Comparison of ENCODE assay signal across 1 cellular context in genomic region chr6:16262773-16263172, GRCh38.
A peak's percentile ranks its signal among the peaks of the same experiment; 100 is the strongest.
TF ChIP-seq lines count a peak whose summit lies in the region.

No MANE protein-coding gene starts in this region.

TF ChIP-seq in K562, 482 proteins besides CTCF, POLR2A, EP300 and RAD21 (continued from another document):
- TF ChIP-seq, protein P1, sequence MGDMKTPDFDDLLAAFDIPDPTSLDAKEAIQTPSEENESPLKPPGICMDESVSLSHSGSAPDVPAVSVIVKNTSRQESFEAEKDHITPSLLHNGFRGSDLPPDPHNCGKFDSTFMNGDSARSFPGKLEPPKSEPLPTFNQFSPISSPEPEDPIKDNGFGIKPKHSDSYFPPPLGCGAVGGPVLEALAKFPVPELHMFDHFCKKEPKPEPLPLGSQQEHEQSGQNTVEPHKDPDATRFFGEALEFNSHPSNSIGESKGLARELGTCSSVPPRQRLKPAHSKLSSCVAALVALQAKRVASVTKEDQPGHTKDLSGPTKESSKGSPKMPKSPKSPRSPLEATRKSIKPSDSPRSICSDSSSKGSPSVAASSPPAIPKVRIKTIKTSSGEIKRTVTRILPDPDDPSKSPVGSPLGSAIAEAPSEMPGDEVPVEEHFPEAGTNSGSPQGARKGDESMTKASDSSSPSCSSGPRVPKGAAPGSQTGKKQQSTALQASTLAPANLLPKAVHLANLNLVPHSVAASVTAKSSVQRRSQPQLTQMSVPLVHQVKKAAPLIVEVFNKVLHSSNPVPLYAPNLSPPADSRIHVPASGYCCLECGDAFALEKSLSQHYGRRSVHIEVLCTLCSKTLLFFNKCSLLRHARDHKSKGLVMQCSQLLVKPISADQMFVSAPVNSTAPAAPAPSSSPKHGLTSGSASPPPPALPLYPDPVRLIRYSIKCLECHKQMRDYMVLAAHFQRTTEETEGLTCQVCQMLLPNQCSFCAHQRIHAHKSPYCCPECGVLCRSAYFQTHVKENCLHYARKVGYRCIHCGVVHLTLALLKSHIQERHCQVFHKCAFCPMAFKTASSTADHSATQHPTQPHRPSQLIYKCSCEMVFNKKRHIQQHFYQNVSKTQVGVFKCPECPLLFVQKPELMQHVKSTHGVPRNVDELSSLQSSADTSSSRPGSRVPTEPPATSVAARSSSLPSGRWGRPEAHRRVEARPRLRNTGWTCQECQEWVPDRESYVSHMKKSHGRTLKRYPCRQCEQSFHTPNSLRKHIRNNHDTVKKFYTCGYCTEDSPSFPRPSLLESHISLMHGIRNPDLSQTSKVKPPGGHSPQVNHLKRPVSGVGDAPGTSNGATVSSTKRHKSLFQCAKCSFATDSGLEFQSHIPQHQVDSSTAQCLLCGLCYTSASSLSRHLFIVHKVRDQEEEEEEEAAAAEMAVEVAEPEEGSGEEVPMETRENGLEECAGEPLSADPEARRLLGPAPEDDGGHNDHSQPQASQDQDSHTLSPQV (IDR thresholded peaks at IDR 0.05): 0 out of 2 replicates have a peak, but pooled peaks have one; percentile 52
- TF ChIP-seq, protein P2, sequence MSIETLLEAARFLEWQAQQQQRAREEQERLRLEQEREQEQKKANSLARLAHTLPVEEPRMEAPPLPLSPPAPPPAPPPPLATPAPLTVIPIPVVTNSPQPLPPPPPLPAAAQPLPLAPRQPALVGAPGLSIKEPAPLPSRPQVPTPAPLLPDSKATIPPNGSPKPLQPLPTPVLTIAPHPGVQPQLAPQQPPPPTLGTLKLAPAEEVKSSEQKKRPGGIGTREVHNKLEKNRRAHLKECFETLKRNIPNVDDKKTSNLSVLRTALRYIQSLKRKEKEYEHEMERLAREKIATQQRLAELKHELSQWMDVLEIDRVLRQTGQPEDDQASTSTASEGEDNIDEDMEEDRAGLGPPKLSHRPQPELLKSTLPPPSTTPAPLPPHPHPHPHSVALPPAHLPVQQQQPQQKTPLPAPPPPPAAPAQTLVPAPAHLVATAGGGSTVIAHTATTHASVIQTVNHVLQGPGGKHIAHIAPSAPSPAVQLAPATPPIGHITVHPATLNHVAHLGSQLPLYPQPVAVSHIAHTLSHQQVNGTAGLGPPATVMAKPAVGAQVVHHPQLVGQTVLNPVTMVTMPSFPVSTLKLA (conservative IDR thresholded peaks at IDR 0.05): 0 out of 4 replicates have a peak, but pooled peaks of 1 of the 2 experiments have one; percentile 13
- 0 out of 2 replicates have a peak, but pooled peaks have one; percentile 5 for TF ChIP-seq MTA3 (IDR thresholded peaks at IDR 0.05; ENCODE audit: borderline replicate concordance)
- peak; percentile 47 for TF ChIP-seq CBFA2T3 (IDR thresholded peaks at IDR 0.05)
- peak; percentile 97 for TF ChIP-seq ZNF263 (CRISPR knock-in tag; IDR thresholded peaks at IDR 0.05; ENCODE audit: borderline replicate concordance)
- TF ChIP-seq, protein P3, sequence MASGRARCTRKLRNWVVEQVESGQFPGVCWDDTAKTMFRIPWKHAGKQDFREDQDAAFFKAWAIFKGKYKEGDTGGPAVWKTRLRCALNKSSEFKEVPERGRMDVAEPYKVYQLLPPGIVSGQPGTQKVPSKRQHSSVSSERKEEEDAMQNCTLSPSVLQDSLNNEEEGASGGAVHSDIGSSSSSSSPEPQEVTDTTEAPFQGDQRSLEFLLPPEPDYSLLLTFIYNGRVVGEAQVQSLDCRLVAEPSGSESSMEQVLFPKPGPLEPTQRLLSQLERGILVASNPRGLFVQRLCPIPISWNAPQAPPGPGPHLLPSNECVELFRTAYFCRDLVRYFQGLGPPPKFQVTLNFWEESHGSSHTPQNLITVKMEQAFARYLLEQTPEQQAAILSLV (tag; IDR thresholded peaks at IDR 0.05): 0 out of 2 replicates have a peak, but pooled peaks have one; percentile 22
- TF ChIP-seq, protein P4, sequence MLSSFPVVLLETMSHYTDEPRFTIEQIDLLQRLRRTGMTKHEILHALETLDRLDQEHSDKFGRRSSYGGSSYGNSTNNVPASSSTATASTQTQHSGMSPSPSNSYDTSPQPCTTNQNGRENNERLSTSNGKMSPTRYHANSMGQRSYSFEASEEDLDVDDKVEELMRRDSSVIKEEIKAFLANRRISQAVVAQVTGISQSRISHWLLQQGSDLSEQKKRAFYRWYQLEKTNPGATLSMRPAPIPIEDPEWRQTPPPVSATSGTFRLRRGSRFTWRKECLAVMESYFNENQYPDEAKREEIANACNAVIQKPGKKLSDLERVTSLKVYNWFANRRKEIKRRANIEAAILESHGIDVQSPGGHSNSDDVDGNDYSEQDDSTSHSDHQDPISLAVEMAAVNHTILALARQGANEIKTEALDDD (IDR thresholded peaks at IDR 0.05): 0 out of 2 replicates have a peak, but pooled peaks have one; percentile 42
- TF ChIP-seq ZEB2 (IDR thresholded peaks at IDR 0.05): 0 out of 2 replicates have a peak, but pooled peaks have one; percentile 8
- TF ChIP-seq CBFA2T2 (conservative IDR thresholded peaks at IDR 0.05): 0 out of 2 replicates have a peak, but pooled peaks have one; percentile 35
